Comparison of ENCODE assay signal across 18 cellular contexts in the genomic region with DNA sequence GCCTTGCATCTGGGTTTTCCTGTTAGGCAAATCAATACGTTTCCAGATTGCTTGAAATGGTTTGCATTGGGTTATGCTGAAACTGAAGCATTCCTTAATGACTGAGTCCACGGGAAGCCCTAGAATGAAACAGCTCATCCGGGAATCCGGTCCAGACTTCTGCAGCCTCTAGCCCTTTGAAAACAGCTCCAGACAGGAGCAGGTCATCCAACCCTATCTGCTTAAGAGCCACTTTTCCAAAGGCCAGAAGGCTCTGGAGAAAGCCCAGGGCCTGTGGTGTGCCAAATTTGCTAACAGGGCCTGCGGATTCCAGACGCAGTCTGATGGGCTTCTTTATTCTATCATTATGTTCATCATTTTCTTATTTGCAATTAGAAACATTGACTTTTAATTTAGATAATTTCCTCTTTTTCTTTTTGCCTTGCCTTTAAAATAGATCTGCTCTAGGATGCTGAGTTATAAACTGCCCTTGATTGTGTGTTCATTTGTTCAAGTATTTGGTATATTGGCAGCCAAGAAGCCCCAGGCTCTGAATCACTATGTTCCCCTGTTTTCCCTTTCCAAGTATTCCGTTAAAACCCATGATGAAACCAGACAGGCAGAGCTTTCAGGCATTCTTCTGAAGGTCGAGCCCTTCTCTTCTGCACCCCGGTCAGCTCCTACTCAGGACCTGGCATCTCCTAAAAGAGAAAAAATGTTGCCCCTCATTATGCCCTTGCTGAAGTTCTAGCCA.
DNase-seq lines count a peak whose midpoint lies in the region; ATAC-seq lines count a peak whose summit lies in the region.
"Had no signal": no experiment of that assay in that cellular context is flagged by ENCODE, and none has a peak within 500 bp of the region (broad histone marks: within the 10 kb centered on the region; RNA-seq: fewer than 3 reads in every experiment).

No MANE protein-coding gene starts in this region.

- peak overlapping the region; percentile 3 for H2AFZ ChIP-seq in neuronal stem cell (ENCODE audit: low read length)
- H2AFZ ChIP-seq: PC-9 had no signal

- no peak overlapping the region for H3K14ac ChIP-seq in neuronal stem cell (ENCODE audit: low read length)

- H3K27me3 Mint-ChIP-seq in activated naive CD4-positive, alpha-beta T cell treated with anti-CD3 and anti-CD28 coated beads for 36 hours (ENCODE audit: low read depth): peaks cover 3% of the 10 kb centered on the region

- intact Hi-C loops in Right ventricle myocardium inferior (cut with DNase I): loop anchor here (10.0 kb wide), 1 partner anchor 375 kb away; no protein-coding TSS in a partner anchor
- intact Hi-C loops in cardiac septum (cut with DNase I): no loop called here
- intact Hi-C loops in activated naive CD4-positive, alpha-beta T cell treated with anti-CD3 and anti-CD28 coated beads for 36 hours (cut with micrococcal nuclease): no loop called here

- no CpG with 5 or more reads among the region's 9 CpGs for WGBS in neuronal stem cell (ENCODE audit: extremely low coverage in 2 of 2, insufficient read length in 2 of 2, insufficient replicate concordance in 1 of 2), 2 donors

- no peak overlapping the region for H3K27ac ChIP-seq in neuronal stem cell (replicated peaks; ENCODE audit: low read length)
- H3K27ac ChIP-seq: C4-2B, PC-9 had no signal

- no peak overlapping the region for H4K8ac ChIP-seq in neuronal stem cell (ENCODE audit: low read depth, low read length)

- no peak overlapping the region for H2AK5ac ChIP-seq in neuronal stem cell (ENCODE audit: low read depth, low read length)

- no peak overlapping the region for H3K23ac ChIP-seq in neuronal stem cell (ENCODE audit: low read depth, low read length, poor library complexity)

- no peaks in the 10 kb centered on the region for H3K36me3 ChIP-seq in neuronal stem cell (replicated peaks in 1 of 2; ENCODE audit: control insufficient read depth in 2 of 2, insufficient read depth in 2 of 2, low read length in 2 of 2)
- H3K36me3 ChIP-seq: tibial nerve had no signal

- no peak for DNase-seq in Right ventricle myocardium inferior (ENCODE audit: missing footprints)
- no peak for DNase-seq in cardiac septum (ENCODE audit: low spot score)
- peak; percentile 36 for DNase-seq in globus pallidus (ENCODE audit: low spot score)
- DNase-seq in neuronal stem cell (ENCODE audit: low spot score): no peak
- no peak for DNase-seq in stimulated activated CD4-positive, alpha-beta T cell treated with anti-CD3 and anti-CD28 coated beads, Interleukin-1b, Interleukin-23, amount 100 ng/mL, for 48 hours
- no peak for DNase-seq in activated naive CD4-positive, alpha-beta T cell treated with anti-CD3 and anti-CD28 coated beads for 36 hours
- no peak for DNase-seq in GOT3 (lab: John Stamatoyannopoulos, UW)
- DNase-seq in NCI-H748 treated with DMSO at 0.1 percent for 48 hours (lab: John Stamatoyannopoulos, UW): no peak
- DNase-seq: 8988T; activated T-cell treated with anti-CD3 and anti-CD28 coated beads, Interleukin-2, amount 50 U/mL, for 1 hour; NCI-H2029; NCI-H526; PC-9; SK-N-SH had no signal

- no peak overlapping the region for H2BK15ac ChIP-seq in neuronal stem cell (ENCODE audit: low read length)

- no peak overlapping the region for H3K27ac Mint-ChIP-seq in activated naive CD4-positive, alpha-beta T cell treated with anti-CD3 and anti-CD28 coated beads for 36 hours
- H3K27ac Mint-ChIP-seq: activated naive CD8-positive, alpha-beta T cell had no signal

- no peak overlapping the region for H4K91ac ChIP-seq in neuronal stem cell (ENCODE audit: low read depth, low read length, poor library complexity)

- no peaks in the 10 kb centered on the region for H3K36me3 Mint-ChIP-seq in activated naive CD4-positive, alpha-beta T cell treated with anti-CD3 and anti-CD28 coated beads for 36 hours (ENCODE audit: low read depth)
- H3K36me3 Mint-ChIP-seq: activated naive CD8-positive, alpha-beta T cell had no signal

- peak; percentile 60 for ATAC-seq in Right ventricle myocardium inferior

- H3K9me3 Mint-ChIP-seq in activated naive CD4-positive, alpha-beta T cell treated with anti-CD3 and anti-CD28 coated beads for 36 hours: no peaks in the 10 kb centered on the region

- H3K4me2 ChIP-seq in neuronal stem cell (ENCODE audit: insufficient read depth, low read length, poor library complexity, severe bottlenecking): no peak overlapping the region
- H3K4me2 ChIP-seq: PC-9, SK-N-SH had no signal

- no peak overlapping the region for H3K4me3 ChIP-seq in neuronal stem cell (ENCODE audit: low read length in 2 of 2)
- H3K4me3 ChIP-seq: PC-9, skin epidermis, tibial nerve had no signal

- no peaks in the 10 kb centered on the region for H3K9me3 ChIP-seq in neuronal stem cell (replicated peaks in 1 of 2; ENCODE audit: control insufficient read depth in 2 of 2, insufficient read depth in 1 of 2, low read depth in 1 of 2, low read length in 2 of 2)
- H3K9me3 ChIP-seq: SK-N-SH, tibial nerve had no signal

- H2BK5ac ChIP-seq in neuronal stem cell (ENCODE audit: low read length): no peak overlapping the region

- H3K4me3 Mint-ChIP-seq in activated naive CD4-positive, alpha-beta T cell treated with anti-CD3 and anti-CD28 coated beads for 36 hours: no peak overlapping the region
- H3K4me3 Mint-ChIP-seq: activated naive CD8-positive, alpha-beta T cell had no signal

- CTCF ChIA-PET in activated naive CD4-positive, alpha-beta T cell treated with anti-CD3 and anti-CD28 coated beads for 36 hours (lab: Charles Lee): no interaction called here

- H3K4me1 Mint-ChIP-seq in activated naive CD4-positive, alpha-beta T cell treated with anti-CD3 and anti-CD28 coated beads for 36 hours (ENCODE audit: low read depth): no peaks in the 10 kb centered on the region

- peaks cover 4% of the 10 kb centered on the region for H3K79me1 ChIP-seq in neuronal stem cell (ENCODE audit: low read depth, low read length)

- no peak overlapping the region for H2BK120ac ChIP-seq in neuronal stem cell (ENCODE audit: low read depth, low read length)

- H2BK12ac ChIP-seq in neuronal stem cell (ENCODE audit: low read length): no peak overlapping the region

- no peak overlapping the region for H3K4ac ChIP-seq in neuronal stem cell (ENCODE audit: low read length)

- no peak overlapping the region for H3K18ac ChIP-seq in neuronal stem cell (ENCODE audit: low read length)

- peaks cover 11 to 16% of the 10 kb centered on the region in 2 donors for H3K4me1 ChIP-seq in neuronal stem cell (ENCODE audit: control insufficient read depth in 2 of 2, insufficient read depth in 1 of 2, low read depth in 1 of 2, low read length in 2 of 2)

- H3K9ac ChIP-seq in neuronal stem cell (ENCODE audit: low read depth, low read length, poor library complexity): no peak overlapping the region
- H3K9ac ChIP-seq: SK-N-SH had no signal

- no peaks in the 10 kb centered on the region for H3K27me3 ChIP-seq in neuronal stem cell (ENCODE audit: control insufficient read depth in 3 of 3, insufficient read depth in 3 of 3, low read depth in 1 of 3, low read length in 3 of 3)
- H3K27me3 ChIP-seq: tibial nerve had no signal
